18 cellular contexts compared by ENCODE assay signal in genomic region chr9:17251100-17251499, GRCh38.
A peak's percentile ranks its signal among the peaks of the same experiment; 100 is the strongest.
DNase-seq lines count a peak whose midpoint lies in the region; ATAC-seq, FAIRE-seq and TF ChIP-seq lines count a peak whose summit lies in the region.
"Had no signal": no experiment of that assay in that cellular context is flagged by ENCODE, and none has a peak within 500 bp of the region (broad histone marks: within the 10 kb centered on the region; RNA-seq: fewer than 3 reads in every experiment).

No MANE protein-coding gene starts in this region.

- no peak for ATAC-seq in mucosa of descending colon
- ATAC-seq: CD8-positive, alpha-beta T cell; GM23338 had no signal

- H3K9me3 ChIP-seq in HEK293 (ENCODE audit: control insufficient read depth, insufficient read depth, low read depth, low read length): no peaks in the 10 kb centered on the region
- H3K9me3 ChIP-seq in mucosa of descending colon: peaks cover 34% of the 10 kb centered on the region

- no peak for FAIRE-seq in urothelium cell line (lab: Jason Lieb, UNC)
- FAIRE-seq: GM12892, GM18507, H54 had no signal

- CTCF ChIA-PET in HEK293 (lab: Yijun Ruan, JAX): no interaction called here

- intact Hi-C loops in mucosa of descending colon (cut with DNase I, micrococcal nuclease): no loop called here

- POLR2A ChIA-PET in HEK293 (lab: Yijun Ruan, JAX): no interaction called here

- H3K4me1 ChIP-seq in HEK293 (ENCODE audit: control insufficient read depth, insufficient read depth, low read length): no peaks in the 10 kb centered on the region
- no peaks in the 10 kb centered on the region for H3K4me1 ChIP-seq in mucosa of descending colon (ENCODE audit: low read depth)
- H3K4me1 ChIP-seq: BLaER1 treated with 17β-estradiol and CSF1 and Interleukin-3, amounts not matched to agents 10 nM and 100 nM had no signal

- no peak overlapping the region for H3K27ac ChIP-seq in HEK293 (ENCODE audit: extremely low read depth, low read depth, low read length)
- H3K27ac ChIP-seq: BLaER1 treated with 17β-estradiol and CSF1 and Interleukin-3, amounts not matched to agents 10 nM and 100 nM had no signal

- no peaks in the 10 kb centered on the region for H3K36me3 ChIP-seq in HEK293 (ENCODE audit: control insufficient read depth in 2 of 2, insufficient read depth in 1 of 2, low read length in 2 of 2)
- no peaks in the 10 kb centered on the region for H3K36me3 ChIP-seq in mucosa of descending colon (ENCODE audit: low read depth)

- no peak for TF ChIP-seq CTCF in HEK293 (tag by site-specific recombination; IDR thresholded peaks at IDR 0.05)
- no peak for TF ChIP-seq CTCF in fibroblast of pulmonary artery (IDR thresholded peaks at IDR 0.05; ENCODE audit: low read length, missing control alignments)
- TF ChIP-seq CTCF in mucosa of descending colon (IDR thresholded peaks at IDR 0.05): no peak

- no peak overlapping the region for H3K4me3 ChIP-seq in HEK293 (ENCODE audit: low read depth, low read length)
- no peak overlapping the region for H3K4me3 ChIP-seq in fibroblast of pulmonary artery (replicated peaks; ENCODE audit: low read depth, low read length)
- H3K4me3 ChIP-seq in mucosa of descending colon: no peak overlapping the region
- H3K4me3 ChIP-seq: BLaER1 treated with 17β-estradiol and CSF1 and Interleukin-3, amounts not matched to agents 10 nM and 100 nM; GM23338 had no signal

- DNase-seq in OCI-M1 (lab: John Stamatoyannopoulos, UW) (peak; percentile 1), dermis blood vessel endothelial cell (peak; percentile 14), fibroblast of pulmonary artery (ENCODE audit: low read depth) (peak; percentile 1), mucosa of descending colon (no peak), DMS153 treated with DMSO at 0.1 percent for 48 hours (lab: John Stamatoyannopoulos, UW; ENCODE audit: unreplicated experiment) (no peak), urothelium cell line (ENCODE audit: low spot score) (no peak)
- DNase-seq: Calu3; CD8-positive, alpha-beta T cell; DMS53; GDM1; HCEC 1CT; HFFc6 had no signal

TF ChIP-seq in HEK293, 187 proteins besides CTCF, POLR2A, EP300 and RAD21:
- no peak for TF ChIP-seq KLF9 (tag by site-specific recombination; IDR thresholded peaks at IDR 0.05; ENCODE audit: low read depth)
- peak; percentile 100 for TF ChIP-seq ZNF558 (tag by site-specific recombination; IDR thresholded peaks at IDR 0.05)
TF ChIP-seq in HEK293: peak in this region for 1.

Comparison
In these comparisons a context has a peak if more than half of its experiments do, and no peak if none do; other contexts are left out.
1. DNase-seq: peak in OCI-M1 (single experiment), dermis blood vessel endothelial cell (single experiment) and fibroblast of pulmonary artery (single experiment); none in mucosa of descending colon (0 of 3), DMS153 treated with DMSO at 0.1 percent for 48 hours (single experiment) and urothelium cell line (single experiment).